Comparison of ENCODE assay signal across 6 cellular contexts in the genomic region with DNA sequence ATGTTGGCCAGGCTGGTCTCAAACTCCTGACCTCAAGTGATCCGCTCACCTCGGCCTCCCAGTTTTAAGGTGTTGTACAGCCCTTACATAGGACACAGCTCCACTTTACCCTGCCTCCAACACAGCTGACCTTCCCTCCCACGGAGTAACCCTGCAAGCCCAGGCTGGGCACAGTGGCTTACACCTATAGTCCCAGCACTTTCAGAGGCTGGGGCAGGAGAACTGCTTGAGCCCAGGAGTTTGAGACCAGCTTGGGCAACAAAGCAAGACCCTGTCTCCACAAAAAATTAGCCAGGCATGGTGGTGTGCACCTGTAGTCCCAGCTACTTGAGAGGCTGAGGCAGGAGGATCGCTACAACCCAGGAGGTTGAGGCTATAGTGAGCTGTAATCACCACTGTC. TPM values are rescaled to one million over a fixed set of nuclear protein-coding genes. Genes with fewer than 3 reads are reported as not detected.
DNase-seq lines count a peak whose midpoint lies in the region; ATAC-seq and TF ChIP-seq lines count a peak whose summit lies in the region.
"Not testable (repeated sequence)": the region's sequence is repeated elsewhere in the genome, so short reads cannot be mapped to it uniquely, and the experiment has no call there.

No MANE protein-coding gene starts in this region.

- WGBS in thyroid gland, 2 donors = 93 to 96% methylated on average over 4 of the region's 4 CpGs

- ATAC-seq in CD8-positive, alpha-beta T cell; activated naive CD4-positive, alpha-beta T cell treated with anti-CD3 and anti-CD28 coated beads, Interleukin-2, amount 50 U/mL, for 72 hours; natural killer cell: not testable (repeated sequence)

- H3K4me1 Mint-ChIP-seq in CD8-positive, alpha-beta T cell (ENCODE audit: low read depth) = peaks cover 71% of the 10 kb centered on the region
- H3K4me1 Mint-ChIP-seq in activated CD4-positive, alpha-beta T cell treated with anti-CD3 and anti-CD28 coated beads, Interleukin-2, amount 10 ng/mL, durations not matched to agents 7 days and 5 days = peaks cover 66% of the 10 kb centered on the region
- peaks cover 44 to 49% of the 10 kb centered on the region in 2 donors for H3K4me1 Mint-ChIP-seq in natural killer cell

- not testable (repeated sequence) for H3K4me3 ChIP-seq in CD8-positive, alpha-beta T cell (ENCODE audit: low read depth, low read length); colonic mucosa; thyroid gland (replicated peaks in 1 of 3)

- H3K4me3 Mint-ChIP-seq in CD8-positive, alpha-beta T cell; activated CD4-positive, alpha-beta T cell treated with anti-CD3 and anti-CD28 coated beads, Interleukin-2, amount 10 ng/mL, durations not matched to agents 7 days and 5 days; natural killer cell: not testable (repeated sequence)

- H3K27me3 ChIP-seq in CD8-positive, alpha-beta T cell (ENCODE audit: insufficient read depth, low read length); colonic mucosa; thyroid gland: not testable (repeated sequence)

- POLR2A ChIA-PET in CD8-positive, alpha-beta T cell (lab: Charles Lee) = interaction anchor here (1.7 to 17.9 kb wide), 2 partner anchors 36 to 63 kb away, joined by 3 to 685 read pairs; partner anchors contain the start of genes PPM1M and TWF2
- POLR2A ChIA-PET in activated CD4-positive, alpha-beta T cell treated with anti-CD3 and anti-CD28 coated beads, Interleukin-2, amount 10 ng/mL, durations not matched to agents 7 days and 5 days (lab: Charles Lee) = not testable (repeated sequence)

- DNase-seq in CD8-positive, alpha-beta T cell; activated CD4-positive, alpha-beta T cell treated with anti-CD3 and anti-CD28 coated beads, Interleukin-2, amount 10 ng/mL, durations not matched to agents 7 days and 5 days; colonic mucosa; natural killer cell; thyroid gland: not testable (repeated sequence)
- DNase-seq in activated naive CD4-positive, alpha-beta T cell treated with anti-CD3 and anti-CD28 coated beads, Interleukin-2, amount 50 U/mL, for 72 hours (ENCODE audit: low spot score in 2 of 2) = peak in 1 of 2 donors; percentile 53

- not testable (repeated sequence) for H3K9ac ChIP-seq in colonic mucosa (ENCODE audit: low read depth in 2 of 2, low read length in 2 of 2)

- not testable (repeated sequence) for H3K9me3 Mint-ChIP-seq in CD8-positive, alpha-beta T cell; activated CD4-positive, alpha-beta T cell treated with anti-CD3 and anti-CD28 coated beads, Interleukin-2, amount 10 ng/mL, durations not matched to agents 7 days and 5 days; activated naive CD4-positive, alpha-beta T cell treated with anti-CD3 and anti-CD28 coated beads, Interleukin-2, amount 50 U/mL, for 72 hours; natural killer cell

- not testable (repeated sequence) for H3K36me3 ChIP-seq in CD8-positive, alpha-beta T cell (ENCODE audit: insufficient read depth, low read length); colonic mucosa; thyroid gland

- H3K27ac ChIP-seq in CD8-positive, alpha-beta T cell (ENCODE audit: low read depth, low read length) = not testable (repeated sequence)
- H3K27ac ChIP-seq in colonic mucosa (peak overlapping the region; percentile 50), thyroid gland (peak overlapping the region in 2 of 3 donors; percentile 60 to 62)

- peaks cover 10% of the 10 kb centered on the region for H3K36me3 Mint-ChIP-seq in CD8-positive, alpha-beta T cell
- peaks cover 27% of the 10 kb centered on the region for H3K36me3 Mint-ChIP-seq in activated CD4-positive, alpha-beta T cell treated with anti-CD3 and anti-CD28 coated beads, Interleukin-2, amount 10 ng/mL, durations not matched to agents 7 days and 5 days (ENCODE audit: low read depth)
- H3K36me3 Mint-ChIP-seq in activated naive CD4-positive, alpha-beta T cell treated with anti-CD3 and anti-CD28 coated beads, Interleukin-2, amount 50 U/mL, for 72 hours = peaks cover 11 to 14% of the 10 kb centered on the region in 2 donors
- not testable (repeated sequence) for H3K36me3 Mint-ChIP-seq in natural killer cell

- peak overlapping the region; percentile 88 for H3K27ac Mint-ChIP-seq in CD8-positive, alpha-beta T cell
- H3K27ac Mint-ChIP-seq in activated CD4-positive, alpha-beta T cell treated with anti-CD3 and anti-CD28 coated beads, Interleukin-2, amount 10 ng/mL, durations not matched to agents 7 days and 5 days = peak overlapping the region; percentile 28
- H3K27ac Mint-ChIP-seq in activated naive CD4-positive, alpha-beta T cell treated with anti-CD3 and anti-CD28 coated beads, Interleukin-2, amount 50 U/mL, for 72 hours = peak overlapping the region; percentile 56 to 83
- peak overlapping the region; percentile 90 to 95 for H3K27ac Mint-ChIP-seq in natural killer cell

- not testable (repeated sequence) for H3K27me3 Mint-ChIP-seq in CD8-positive, alpha-beta T cell (ENCODE audit: low read depth); activated CD4-positive, alpha-beta T cell treated with anti-CD3 and anti-CD28 coated beads, Interleukin-2, amount 10 ng/mL, durations not matched to agents 7 days and 5 days; natural killer cell (ENCODE audit: low read depth in 2 of 2)

- TF ChIP-seq POLR2A in thyroid gland (IDR thresholded peaks at IDR 0.05) = not testable (repeated sequence)

- intact Hi-C loops in CD8-positive, alpha-beta T cell (cut with DNase I, micrococcal nuclease) = loop anchor here in 1 of 2 experiments (10.0 kb wide), 2 partner anchors 229 to 1929 kb away; partner anchors contain the start of genes CYB561D2, DUSP7, NPRL2 and TMEM115
- intact Hi-C loops in colonic mucosa (cut with DNase I); natural killer cell (cut with micrococcal nuclease); thyroid gland (cut with DNase I): not testable (repeated sequence)

- TF ChIP-seq CTCF in CD8-positive, alpha-beta T cell (IDR thresholded peaks at IDR 0.05); colonic mucosa (IDR thresholded peaks at IDR 0.05); natural killer cell (IDR thresholded peaks at IDR 0.05); thyroid gland (IDR thresholded peaks at IDR 0.05): not testable (repeated sequence)

- CTCF ChIA-PET in CD8-positive, alpha-beta T cell (lab: Charles Lee) = interaction anchor here (2.7 to 25.1 kb wide), 3 partner anchors 41 to 63 kb away, joined by 15 to 622 read pairs (median 29); partner anchors contain the start of genes PPM1M and TWF2
- CTCF ChIA-PET in activated CD4-positive, alpha-beta T cell treated with anti-CD3 and anti-CD28 coated beads, Interleukin-2, amount 10 ng/mL, durations not matched to agents 7 days and 5 days (lab: Charles Lee) = interaction anchor here (1.0 to 2.5 kb wide), 7 partner anchors 32 to 64 kb away, joined by 3 to 10 read pairs (median 4); no protein-coding TSS in a partner anchor

- peaks cover 72% of the 10 kb centered on the region for H3K4me1 ChIP-seq in CD8-positive, alpha-beta T cell (ENCODE audit: insufficient read depth, low read length)
- H3K4me1 ChIP-seq in colonic mucosa = not testable (repeated sequence)
- H3K4me1 ChIP-seq in thyroid gland = peaks cover 29 to 53% of the 10 kb centered on the region in 2 donors

- not testable (repeated sequence) for H3K9me3 ChIP-seq in CD8-positive, alpha-beta T cell (ENCODE audit: low read length); colonic mucosa; thyroid gland

RNA-seq across cellular contexts. Expression of gene GLYCTK, which starts 3.6 kb away (rescaled TPM):
- 10 to 100 TPM; 27.1 to 28.1 TPM for total RNA-seq in CD8-positive, alpha-beta T cell
- 10 to 100 TPM; 25.0 to 29.4 TPM for total RNA-seq in activated CD4-positive, alpha-beta T cell treated with anti-CD3 and anti-CD28 coated beads, Interleukin-2, amount 10 ng/mL, durations not matched to agents 7 days and 5 days
- 10 to 100 TPM; 20.4 to 24.1 TPM for total RNA-seq in activated naive CD4-positive, alpha-beta T cell treated with anti-CD3 and anti-CD28 coated beads, Interleukin-2, amount 50 U/mL, for 72 hours
- total RNA-seq in colonic mucosa (10 to 100 TPM; 45.2 to 63.2 TPM), natural killer cell (10 to 100 TPM; 43.3 to 60.8 (median 45.2) TPM), thyroid gland (10 to 100 TPM in 3 of 4 donors, 1 to 10 TPM in 1; 8.9 to 20.3 (median 15.3) TPM)

RNA-seq across cellular contexts. Expression of gene WDR82, which starts 5.6 kb away (rescaled TPM):
- 100 to 1,000 TPM; 115 to 117 TPM for total RNA-seq in CD8-positive, alpha-beta T cell
- 100 to 1,000 TPM; 140 to 143 TPM for total RNA-seq in activated CD4-positive, alpha-beta T cell treated with anti-CD3 and anti-CD28 coated beads, Interleukin-2, amount 10 ng/mL, durations not matched to agents 7 days and 5 days
- total RNA-seq in activated naive CD4-positive, alpha-beta T cell treated with anti-CD3 and anti-CD28 coated beads, Interleukin-2, amount 50 U/mL, for 72 hours = 100 to 1,000 TPM in 1 of 2 donors, 10 to 100 TPM in 1; 96.6 to 129 TPM
- total RNA-seq in colonic mucosa (10 to 100 TPM; 65.7 to 67.0 TPM), natural killer cell (100 to 1,000 TPM; 108 to 131 (median 109) TPM), thyroid gland (10 to 100 TPM; 66.4 to 76.4 (median 72.2) TPM)

RNA-seq across cellular contexts. Expression of gene DNAH1, which starts 32.1 kb away (rescaled TPM):
- 10 to 100 TPM; 42.2 to 45.5 TPM for total RNA-seq in CD8-positive, alpha-beta T cell
- total RNA-seq in activated CD4-positive, alpha-beta T cell treated with anti-CD3 and anti-CD28 coated beads, Interleukin-2, amount 10 ng/mL, durations not matched to agents 7 days and 5 days = 10 to 100 TPM; 25.2 to 25.7 TPM
- 10 to 100 TPM; 17.5 to 19.8 TPM for total RNA-seq in activated naive CD4-positive, alpha-beta T cell treated with anti-CD3 and anti-CD28 coated beads, Interleukin-2, amount 50 U/mL, for 72 hours
- total RNA-seq in colonic mucosa (1 to 10 TPM; 7.0 to 9.1 TPM), natural killer cell (10 to 100 TPM; 72.3 to 81.7 (median 74.2) TPM), thyroid gland (10 to 100 TPM in 1 of 4 donors, 1 to 10 TPM in 3; 4.6 to 14.2 (median 7.5) TPM)

RNA-seq across cellular contexts. Expression of gene PPM1M, which starts 38.5 kb away (rescaled TPM):
- 10 to 100 TPM; 43.9 to 46.9 TPM for total RNA-seq in CD8-positive, alpha-beta T cell
- total RNA-seq in activated CD4-positive, alpha-beta T cell treated with anti-CD3 and anti-CD28 coated beads, Interleukin-2, amount 10 ng/mL, durations not matched to agents 7 days and 5 days = 10 to 100 TPM; 82.2 to 92.7 TPM
- 10 to 100 TPM; 52.3 to 74.1 TPM for total RNA-seq in activated naive CD4-positive, alpha-beta T cell treated with anti-CD3 and anti-CD28 coated beads, Interleukin-2, amount 50 U/mL, for 72 hours
- 1 to 10 TPM; 5.4 to 8.1 TPM for total RNA-seq in colonic mucosa
- 10 to 100 TPM; 66.0 to 83.7 (median 77.8) TPM for total RNA-seq in natural killer cell
- total RNA-seq in thyroid gland = 10 to 100 TPM; 15.8 to 22.8 (median 18.0) TPM

RNA-seq across cellular contexts. Expression of gene TWF2, which starts 45.1 kb away (rescaled TPM):
- total RNA-seq in CD8-positive, alpha-beta T cell = 10 to 100 TPM; 31.1 to 31.2 TPM
- 100 to 1,000 TPM; 117 to 119 TPM for total RNA-seq in activated CD4-positive, alpha-beta T cell treated with anti-CD3 and anti-CD28 coated beads, Interleukin-2, amount 10 ng/mL, durations not matched to agents 7 days and 5 days
- 100 to 1,000 TPM in 1 of 2 donors, 10 to 100 TPM in 1; 75.8 to 139 TPM for total RNA-seq in activated naive CD4-positive, alpha-beta T cell treated with anti-CD3 and anti-CD28 coated beads, Interleukin-2, amount 50 U/mL, for 72 hours
- 10 to 100 TPM; 44.2 to 45.0 TPM for total RNA-seq in colonic mucosa
- total RNA-seq in natural killer cell = 10 to 100 TPM; 49.2 to 76.6 (median 52.0) TPM
- 10 to 100 TPM; 28.3 to 61.1 (median 50.4) TPM for total RNA-seq in thyroid gland

Comparison
In these comparisons a context has a peak if more than half of its experiments do, and no peak if none do; other contexts are left out.
1. H3K27ac Mint-ChIP-seq: peak in every context shown above with its lines; median percentile 92 in natural killer cell; 88 in CD8-positive, alpha-beta T cell; 70 in activated naive CD4-positive, alpha-beta T cell treated with anti-CD3 and anti-CD28 coated beads, Interleukin-2, amount 50 U/mL, for 72 hours; 28 in activated CD4-positive, alpha-beta T cell treated with anti-CD3 and anti-CD28 coated beads, Interleukin-2, amount 10 ng/mL, durations not matched to agents 7 days and 5 days.